13 cellular contexts compared by ENCODE assay signal in the genomic region with DNA sequence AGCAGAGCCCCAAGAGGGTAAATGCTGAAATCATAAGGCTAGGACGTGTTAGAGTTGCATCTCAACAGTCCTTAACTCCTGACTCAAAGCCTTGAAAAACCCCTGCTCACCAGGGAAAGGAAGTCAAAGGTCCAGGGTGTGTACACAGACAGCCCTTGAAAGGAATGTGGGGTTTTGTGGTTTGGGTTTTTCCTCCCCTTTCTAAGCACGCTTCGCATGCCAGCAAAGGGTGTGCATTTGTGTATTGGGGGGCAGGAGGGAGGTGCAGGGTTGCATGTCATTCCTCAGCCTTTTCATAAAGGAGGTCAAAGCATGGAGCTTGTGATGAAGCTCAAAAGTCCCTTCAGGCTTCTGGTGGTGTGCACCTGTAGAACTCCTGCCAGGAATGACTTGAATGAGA. TPM values are rescaled to one million over a fixed set of nuclear protein-coding genes. Genes with fewer than 3 reads are reported as not detected.
DNase-seq lines count a peak whose midpoint lies in the region; ATAC-seq, FAIRE-seq and TF ChIP-seq lines count a peak whose summit lies in the region.
"Had no signal": no experiment of that assay in that cellular context is flagged by ENCODE, and none has a peak within 500 bp of the region (broad histone marks: within the 10 kb centered on the region; RNA-seq: fewer than 3 reads in every experiment).

No MANE protein-coding gene starts in this region.

- no peaks in the 10 kb centered on the region for H3K27me3 Mint-ChIP-seq in Calu3 (ENCODE audit: unreplicated experiment)
- peaks cover 29% of the 10 kb centered on the region for H3K27me3 Mint-ChIP-seq in astrocyte (ENCODE audit: low read depth, unreplicated experiment)

- no peak overlapping the region for H3K23ac ChIP-seq in mesenchymal stem cell (ENCODE audit: low read length in 2 of 2)

- H3K18ac ChIP-seq in mesenchymal stem cell (ENCODE audit: low read depth in 1 of 2, low read length in 2 of 2): no peak overlapping the region

- H3K4me3 Mint-ChIP-seq in Calu3 (ENCODE audit: low read depth, unreplicated experiment) (no peak overlapping the region), astrocyte (ENCODE audit: unreplicated experiment) (no peak overlapping the region)
- H3K4me3 Mint-ChIP-seq: activated CD4-positive, alpha-beta memory T cell treated with anti-CD3 and anti-CD28 coated beads for 36 hours had no signal

- H3K4me2 ChIP-seq in astrocyte (ENCODE audit: low read length) (peak overlapping the region; percentile 18), mesenchymal stem cell (ENCODE audit: low read length, poor library complexity, severe bottlenecking) (no peak overlapping the region)

- H3K9me3 Mint-ChIP-seq in Calu3 (ENCODE audit: low read depth, unreplicated experiment): peaks cover 3% of the 10 kb centered on the region
- H3K9me3 Mint-ChIP-seq in astrocyte (ENCODE audit: unreplicated experiment): peaks cover 2% of the 10 kb centered on the region
- H3K9me3 Mint-ChIP-seq: activated CD4-positive, alpha-beta memory T cell treated with anti-CD3 and anti-CD28 coated beads for 36 hours had no signal

- intact Hi-C loops in Calu3 (cut with micrococcal nuclease; ENCODE audit: unreplicated experiment): loop anchor here (5.0 kb wide), 2 partner anchors 88 to 138 kb away; a partner anchor contains a TSS

- H3K4me1 Mint-ChIP-seq in Calu3 (ENCODE audit: low read depth, unreplicated experiment): peaks cover 12% of the 10 kb centered on the region
- peaks cover 10% of the 10 kb centered on the region for H3K4me1 Mint-ChIP-seq in astrocyte (ENCODE audit: low read depth, unreplicated experiment)

- H2BK15ac ChIP-seq in mesenchymal stem cell (ENCODE audit: low read depth, poor library complexity, severe bottlenecking): no peak overlapping the region

- H4K20me1 ChIP-seq in astrocyte (ENCODE audit: insufficient read depth, low read length): no peaks in the 10 kb centered on the region

- no peak overlapping the region for H3K4ac ChIP-seq in mesenchymal stem cell (ENCODE audit: low read depth in 1 of 2, low read length in 2 of 2)

- 22% methylated on average over 3 of the region's 3 CpGs for WGBS in mesenchymal stem cell

- H3K9me3 ChIP-seq in astrocyte (ENCODE audit: insufficient read depth, low read depth, low read length) (no peaks in the 10 kb centered on the region), mesenchymal stem cell (ENCODE audit: control insufficient read depth, low read length) (no peaks in the 10 kb centered on the region)

- peaks cover 7% of the 10 kb centered on the region for H3K4me1 ChIP-seq in astrocyte (ENCODE audit: insufficient read depth, low read length)
- H3K4me1 ChIP-seq in mesenchymal stem cell (ENCODE audit: control insufficient read depth, insufficient read depth, low read depth, low read length): peaks cover 11% of the 10 kb centered on the region

- H3K36me3 ChIP-seq in astrocyte (ENCODE audit: insufficient read depth, low read length): no peaks in the 10 kb centered on the region
- no peaks in the 10 kb centered on the region for H3K36me3 ChIP-seq in mesenchymal stem cell (ENCODE audit: control insufficient read depth in 1 of 2, insufficient read depth in 2 of 2, low read depth in 1 of 2, low read length in 2 of 2)

- H3K36me3 Mint-ChIP-seq in Calu3 (ENCODE audit: insufficient read depth, unreplicated experiment): peaks cover 4% of the 10 kb centered on the region
- peaks cover 2% of the 10 kb centered on the region for H3K36me3 Mint-ChIP-seq in astrocyte (ENCODE audit: low read depth, unreplicated experiment)
- H3K36me3 Mint-ChIP-seq: activated CD4-positive, alpha-beta memory T cell treated with anti-CD3 and anti-CD28 coated beads for 36 hours had no signal

- FAIRE-seq in astrocyte (lab: Jason Lieb, UNC): peak; percentile 80

- no peaks in the 10 kb centered on the region for H3K79me2 ChIP-seq in astrocyte (ENCODE audit: insufficient read depth, low read length)

- no peak overlapping the region for H2BK5ac ChIP-seq in mesenchymal stem cell (ENCODE audit: low read depth, low read length, poor library complexity, severe bottlenecking)

- CTCF ChIA-PET in Calu3 (lab: Charles Lee): interaction anchor here (0.8 to 1.2 kb wide), 4 partner anchors 10 to 176 kb away, joined by 3 to 4 read pairs (median 3); a partner anchor contains a TSS

- peak overlapping the region; percentile 77 for H3K27ac Mint-ChIP-seq in Calu3 (ENCODE audit: unreplicated experiment)
- H3K27ac Mint-ChIP-seq in astrocyte (ENCODE audit: unreplicated experiment): no peak overlapping the region
- H3K27ac Mint-ChIP-seq: activated CD4-positive, alpha-beta memory T cell treated with anti-CD3 and anti-CD28 coated beads for 36 hours had no signal

- no TSS peak for BruUV-seq in Calu3 (replicated peaks; lab: Mats Ljungman, UMichigan)

- H3K14ac ChIP-seq in mesenchymal stem cell (ENCODE audit: low read length in 2 of 2): no peak overlapping the region

- no peak overlapping the region for H3K9ac ChIP-seq in astrocyte (ENCODE audit: low read length)
- no peak overlapping the region for H3K9ac ChIP-seq in mesenchymal stem cell (ENCODE audit: low read length)

- no peaks in the 10 kb centered on the region for H3K79me1 ChIP-seq in mesenchymal stem cell (replicated peaks; ENCODE audit: low read length, poor library complexity, severe bottlenecking)

- no peak for TF ChIP-seq CTCF in Calu3 (IDR thresholded peaks at IDR 0.05; ENCODE audit: unreplicated experiment)
- no peak for TF ChIP-seq CTCF in astrocyte (IDR thresholded peaks at IDR 0.05; ENCODE audit: insufficient read depth, low read depth, low read length)

- no peak overlapping the region for H3K4me3 ChIP-seq in astrocyte (ENCODE audit: insufficient read depth, low read depth, low read length)
- H3K4me3 ChIP-seq in mesenchymal stem cell (ENCODE audit: insufficient read depth in 1 of 2, low read depth in 1 of 2, low read length in 2 of 2): no peak overlapping the region

- H3K27me3 ChIP-seq in astrocyte (ENCODE audit: insufficient read depth, low read length): peaks cover 12% of the 10 kb centered on the region
- H3K27me3 ChIP-seq in mesenchymal stem cell (ENCODE audit: control insufficient read depth in 1 of 2, insufficient read depth in 1 of 2, low read length in 2 of 2): peaks cover 10 to 21% of the 10 kb centered on the region in 2 experiments

- ATAC-seq in HG03565 (IDR thresholded peaks at IDR 0.05; ENCODE audit: unreplicated experiment) (no peak), GM19467 (IDR thresholded peaks at IDR 0.05; ENCODE audit: unreplicated experiment) (no peak), HG03196 (IDR thresholded peaks at IDR 0.05; ENCODE audit: unreplicated experiment) (no peak)

- no peak overlapping the region for H2AK5ac ChIP-seq in mesenchymal stem cell (ENCODE audit: low read length, severe bottlenecking)

- H2AFZ ChIP-seq in astrocyte (ENCODE audit: low read depth, low read length): no peak overlapping the region
- no peak overlapping the region for H2AFZ ChIP-seq in mesenchymal stem cell (ENCODE audit: low read depth, low read length)

- H4K91ac ChIP-seq in mesenchymal stem cell (ENCODE audit: low read length): no peak overlapping the region

- H3K27ac ChIP-seq in astrocyte (ENCODE audit: low read depth, low read length) (no peak overlapping the region), mesenchymal stem cell (ENCODE audit: low read length, poor library complexity, severe bottlenecking) (peak overlapping the region; percentile 43)

- H2BK120ac ChIP-seq in mesenchymal stem cell (ENCODE audit: low read depth, low read length): no peak overlapping the region

- DNase-seq in Calu3 (peak; percentile 69), HT1080 (ENCODE audit: low read depth) (peak; percentile 88), astrocyte (ENCODE audit: low read depth) (peak; percentile 72), mesenchymal stem cell (peak; percentile 39)
- DNase-seq in activated CD4-positive, CD25-positive, alpha-beta regulatory T cell treated with anti-CD3 and anti-CD28 coated beads, Interleukin-2, amount 50 U/mL, for 72 hours: no peak
- DNase-seq: activated CD4-positive, alpha-beta memory T cell treated with anti-CD3 and anti-CD28 coated beads for 36 hours; aorta; midbrain; NCI-H1436; stimulated activated naive CD4-positive, alpha-beta T cell treated with Interleukin-2 at 50 U/mL for 16 hours had no signal

- no peak overlapping the region for H4K8ac ChIP-seq in mesenchymal stem cell (ENCODE audit: low read length)

- H2BK12ac ChIP-seq in mesenchymal stem cell (ENCODE audit: low read length in 2 of 2): no peak overlapping the region

RNA-seq across cellular contexts. Expression of a gene that starts 17.3 kb away (rescaled TPM):
- 5.4 and 5.9 TPM in 2 replicates for total RNA-seq in Calu3 (2022)
- 5.4 and 7.9 TPM in 2 replicates for total RNA-seq in HT1080 (2014; rRNA removed; shearing (Covaris generic))
- 6.4 and 6.6 TPM in 2 replicates for polyA plus RNA-seq in HT1080 (2015; cell fraction: cytosol; rRNA removed)
- 4.7 and 7.6 TPM in 2 replicates for polyA plus RNA-seq in HT1080 (2015; cell fraction: nucleus; rRNA removed)
- total RNA-seq in astrocyte: 7.7 and 9.8 TPM in 2 replicates
- polyA plus RNA-seq in mesenchymal stem cell (2013, experiment 1 of 2): 20.0 TPM
- polyA plus RNA-seq in mesenchymal stem cell (2013, experiment 2 of 2): 20.4 TPM
